In the genomic region with DNA sequence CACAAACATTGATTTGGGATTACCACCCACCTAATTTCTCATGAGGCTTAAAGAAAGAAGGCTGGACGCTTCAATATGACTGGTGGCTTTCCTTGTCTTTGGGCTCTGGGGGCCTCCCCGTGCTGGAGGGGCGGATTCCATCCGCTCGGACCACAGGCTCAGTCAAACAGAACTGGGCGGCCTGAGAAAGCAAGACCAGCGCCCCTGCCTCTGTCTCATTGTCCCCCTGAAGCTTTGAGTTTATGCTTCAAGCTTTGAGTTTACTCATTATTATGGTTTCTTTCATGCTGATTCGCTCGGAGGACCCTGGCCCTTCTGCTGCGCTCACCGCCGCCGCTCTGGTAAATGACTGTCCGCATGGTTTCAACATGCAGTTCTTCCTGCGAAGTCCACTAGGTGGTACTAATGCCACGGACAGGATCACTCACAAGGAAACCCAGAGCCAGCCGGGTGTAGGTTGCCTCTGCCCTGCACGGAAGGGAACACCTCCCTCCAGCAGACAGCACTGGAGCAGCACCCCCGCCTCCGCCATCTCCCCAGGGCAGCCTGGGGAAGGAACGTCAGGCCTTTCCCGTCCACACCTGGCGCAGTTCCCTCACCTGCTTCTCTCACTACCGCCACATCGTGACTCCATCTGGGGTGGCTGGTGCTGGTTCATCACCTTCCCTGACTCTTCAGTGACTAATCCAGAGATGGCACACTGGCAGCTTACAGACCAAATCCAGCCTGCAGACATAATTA, we compare ENCODE assay signal across 8 cellular contexts. TPM values are rescaled to one million over a fixed set of nuclear protein-coding genes. Genes with fewer than 3 reads are reported as not detected.
A peak's percentile ranks its signal among the peaks of the same experiment; 100 is the strongest.
DNase-seq lines count a peak whose midpoint lies in the region; ATAC-seq and TF ChIP-seq lines count a peak whose summit lies in the region.

No MANE protein-coding gene starts in this region.

- peak; percentile 77 for TF ChIP-seq CTCF in astrocyte of the cerebellum (IDR thresholded peaks at IDR 0.05; ENCODE audit: low read depth, low read length, missing control alignments)
- TF ChIP-seq CTCF in psoas muscle (IDR thresholded peaks at IDR 0.05): peak; percentile 76

- H3K79me2 ChIP-seq in GM23248 (ENCODE audit: insufficient read depth): no peaks in the 10 kb centered on the region

- intact Hi-C loops in right cardiac atrium (cut with DNase I): no loop called here
- intact Hi-C loops in psoas muscle (cut with DNase I): loop anchor here (5.0 kb wide), 3 partner anchors 115 to 225 kb away; no protein-coding TSS in a partner anchor

- no peaks in the 10 kb centered on the region for H3K9me3 ChIP-seq in GM23248 (ENCODE audit: low read depth)
- H3K9me3 ChIP-seq in right cardiac atrium (ENCODE audit: control insufficient read depth, low read length): no peaks in the 10 kb centered on the region
- no peaks in the 10 kb centered on the region for H3K9me3 ChIP-seq in psoas muscle

- H3K27ac ChIP-seq in GM23248 (no peak overlapping the region), right cardiac atrium (ENCODE audit: low read length) (no peak overlapping the region), psoas muscle (peak overlapping the region; percentile 1)

- peaks cover 47% of the 10 kb centered on the region for H3K27me3 ChIP-seq in GM23248 (replicated peaks; ENCODE audit: insufficient read depth)
- no peaks in the 10 kb centered on the region for H3K27me3 ChIP-seq in right cardiac atrium (ENCODE audit: control insufficient read depth, insufficient read depth)
- no peaks in the 10 kb centered on the region for H3K27me3 ChIP-seq in psoas muscle (ENCODE audit: insufficient read depth in 3 of 3, low read length in 2 of 3)

- in situ Hi-C loops in GM23248 (cut with MboI): no loop called here
- in situ Hi-C loops in astrocyte of the cerebellum (cut with HindIII; ENCODE audit: low sequenced_read_pairs): no loop called here

- DNase-seq in Ammon's horn (ENCODE audit: low spot score): peak; percentile 80
- peak; percentile 80 for DNase-seq in GM23248
- DNase-seq in NCI-H345 (lab: John Stamatoyannopoulos, UW): peak; percentile 88
- DNase-seq in astrocyte of the cerebellum (ENCODE audit: low read depth): peak; percentile 50
- DNase-seq in right cardiac atrium: peak; percentile 56 to 83 (median 81)
- peak; percentile 56 to 76 for DNase-seq in psoas muscle

- no peaks in the 10 kb centered on the region for H4K20me1 ChIP-seq in GM23248 (ENCODE audit: insufficient read depth)

- 36 to 37% methylated on average over 24 to 25 of the region's 25 CpGs for WGBS in GM23248 (ENCODE audit: low coverage in 1 of 2, low lambda C conversion rate in 2 of 2, missing lambda C conversion rate in 2 of 2), 2 experiments
- WGBS in right cardiac atrium: 24% methylated on average over 25 of the region's 25 CpGs
- 24 to 25% (median 25%) methylated on average over 23 to 25 of the region's 25 CpGs for WGBS in psoas muscle, 3 donors

- H3K9ac ChIP-seq in GM23248: no peak overlapping the region

- no peak overlapping the region for H2AFZ ChIP-seq in GM23248

- no peaks in the 10 kb centered on the region for H3K36me3 ChIP-seq in GM23248 (ENCODE audit: low read depth)
- no peaks in the 10 kb centered on the region for H3K36me3 ChIP-seq in psoas muscle (ENCODE audit: insufficient read depth in 1 of 2, low read depth in 1 of 2)

- no peak overlapping the region for H3K4me2 ChIP-seq in GM23248 (ENCODE audit: unreplicated experiment)

- ATAC-seq in right cardiac atrium (peak; percentile 89 to 91), psoas muscle (peak; percentile 94 to 100 (median 96)), GM19023 (IDR thresholded peaks at IDR 0.05; ENCODE audit: unreplicated experiment) (no peak), HG02852 (IDR thresholded peaks at IDR 0.05; ENCODE audit: unreplicated experiment) (no peak)

- no peaks in the 10 kb centered on the region for H3F3A ChIP-seq in GM23248 (ENCODE audit: insufficient read depth)

- no peaks in the 10 kb centered on the region for H3K9me2 ChIP-seq in GM23248 (ENCODE audit: insufficient read depth)

- H3K4me3 ChIP-seq in GM23248 (no peak overlapping the region), astrocyte of the cerebellum (ENCODE audit: low read depth, low read length) (no peak overlapping the region), right cardiac atrium (ENCODE audit: low read length) (no peak overlapping the region), psoas muscle (peak overlapping the region; percentile 48)

- H3K4me1 ChIP-seq in GM23248 (ENCODE audit: insufficient read depth) (no peaks in the 10 kb centered on the region), right cardiac atrium (ENCODE audit: control insufficient read depth, insufficient read depth, low read length) (peaks cover 4% of the 10 kb centered on the region), psoas muscle (peaks cover 5% of the 10 kb centered on the region)

RNA-seq across cellular contexts. Expression of gene TIGAR, which starts 13.2 kb away (rescaled TPM):
- 6.7 and 9.3 TPM in 2 replicates for total RNA-seq in GM23248 (2014; rRNA removed; shearing (Covaris generic))
- polyA plus RNA-seq in GM23248 (2016; fragmentation: Nextera tagmentation; extraction: Ambion mirVana) (23.6 and 24.6 TPM in 2 replicates), right cardiac atrium (4.9 TPM), psoas muscle (10 to 100 TPM in 1 of 3 donors, 1 to 10 TPM in 2; 6.3 to 20.0 (median 8.1) TPM)
- total RNA-seq in right cardiac atrium (10 to 100 TPM in 2 of 4 donors, 1 to 10 TPM in 2; 8.6 to 14.5 (median 11.1) TPM), psoas muscle (10 to 100 TPM; 10.9 to 17.3 (median 11.8) TPM)

RNA-seq across cellular contexts. Expression of gene CCND2, which starts 34.2 kb away (rescaled TPM):
- total RNA-seq in GM23248 (2014; rRNA removed; shearing (Covaris generic)): 4.2 and 4.9 TPM in 2 replicates
- polyA plus RNA-seq in GM23248 (2016; fragmentation: Nextera tagmentation; extraction: Ambion mirVana) (2.9 TPM in 2 replicates), right cardiac atrium (44.3 TPM), psoas muscle (under 1 TPM; 0.31 to 0.68 (median 0.58) TPM)
- total RNA-seq in right cardiac atrium (100 to 1,000 TPM; 200 to 255 (median 218) TPM), psoas muscle (10 to 100 TPM in 1 of 4 donors, 1 to 10 TPM in 3; 3.3 to 10.1 (median 6.2) TPM)

Comparison
In these comparisons a context has a peak if more than half of its experiments do, and no peak if none do; other contexts are left out.
1. ATAC-seq: peak in right cardiac atrium (2 of 2) and psoas muscle (4 of 4); none in GM19023 (single experiment) and HG02852 (single experiment).
2. RNA of gene CCND2, which starts 34.2 kb away (total RNA-seq): 200 to 255 TPM in right cardiac atrium; 3.3 to 10.1 TPM in psoas muscle and 4.2 to 4.9 TPM in GM23248; every median in the first group is over 10 times any median in the second.
3. intact Hi-C loops: an anchor here in psoas muscle (5.0 kb wide); none called in right cardiac atrium.
4. Peak in every context shown above with its lines, with median percentiles within 50 percentile points of each other: DNase-seq.